24 cellular contexts compared by ENCODE assay signal in the genomic region with DNA sequence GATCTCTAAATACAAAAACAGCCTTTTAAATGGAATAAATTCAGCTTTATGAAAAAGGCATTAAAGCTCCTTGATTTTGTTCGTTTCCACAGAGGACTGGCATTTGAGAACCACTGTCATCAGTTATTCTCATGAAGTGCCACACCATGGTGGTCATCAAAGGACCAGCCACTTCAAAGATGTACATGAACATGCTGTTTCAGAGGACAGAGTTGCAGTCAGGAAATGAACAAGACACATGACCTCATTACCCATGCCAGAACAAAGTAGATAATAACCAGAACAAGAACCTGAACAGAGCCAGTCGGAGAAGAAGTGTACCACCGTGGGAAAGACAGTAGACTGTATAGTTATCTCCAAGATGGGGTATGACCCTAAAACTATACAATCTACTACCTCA.
A peak's percentile ranks its signal among the peaks of the same experiment; 100 is the strongest.
DNase-seq lines count a peak whose midpoint lies in the region; ATAC-seq and TF ChIP-seq lines count a peak whose summit lies in the region.
"Had no signal": no experiment of that assay in that cellular context is flagged by ENCODE, and none has a peak within 500 bp of the region (broad histone marks: within the 10 kb centered on the region; RNA-seq: fewer than 3 reads in every experiment).

No MANE protein-coding gene starts in this region.

- H3K36me3 Mint-ChIP-seq in activated T-cell treated with anti-CD3 and anti-CD28 coated beads, Interleukin-2, amount 50 U/mL, for 72 hours (ENCODE audit: insufficient read depth in 2 of 2) = peaks cover 21 to 47% of the 10 kb centered on the region in 2 donors
- peaks cover 88% of the 10 kb centered on the region for H3K36me3 Mint-ChIP-seq in CD4-positive, alpha-beta T cell (ENCODE audit: low read depth)
- H3K36me3 Mint-ChIP-seq in T-helper 17 cell (ENCODE audit: low read depth) = no peaks in the 10 kb centered on the region
- H3K36me3 Mint-ChIP-seq in stimulated activated naive B cell treated with anti-CD40 and anti-IgM and Interleukin-4, amounts not matched to agents 10 μg/mL and 1 μg/mL and 100 μg/mL, for 72 hours = peaks cover 19 to 40% of the 10 kb centered on the region in 2 donors

- H3K9me3 ChIP-seq in CD4-positive, alpha-beta T cell (ENCODE audit: control insufficient read depth, low read length) = no peaks in the 10 kb centered on the region
- no peaks in the 10 kb centered on the region for H3K9me3 ChIP-seq in T-helper 17 cell (ENCODE audit: control insufficient read depth, low read length, poor library complexity, severe bottlenecking)
- H3K9me3 ChIP-seq: A549; BLaER1 treated with 17β-estradiol and CSF1 and Interleukin-3, amounts not matched to agents 10 nM and 100 nM; MG63 had no signal

- no peak overlapping the region for H3K27ac ChIP-seq in CD4-positive, alpha-beta T cell (ENCODE audit: low read depth, low read length)
- H3K27ac ChIP-seq in coronary artery = no peak overlapping the region
- H3K27ac ChIP-seq: A549; BLaER1 treated with 17β-estradiol and CSF1 and Interleukin-3, amounts not matched to agents 10 nM and 100 nM had no signal

- H3K27me3 ChIP-seq in CD4-positive, alpha-beta T cell (ENCODE audit: control insufficient read depth, insufficient read depth, low read length) = no peaks in the 10 kb centered on the region
- H3K27me3 ChIP-seq: MG63 had no signal

- ATAC-seq in activated T-cell treated with anti-CD3 and anti-CD28 coated beads, Interleukin-2, amount 50 U/mL, for 72 hours (replicated peaks in 1 of 2) = no peak
- no peak for ATAC-seq in CD4-positive, alpha-beta T cell (ENCODE audit: poor library complexity)
- ATAC-seq in T-helper 17 cell = no peak
- no peak for ATAC-seq in stimulated activated naive B cell treated with anti-CD40 and anti-IgM and Interleukin-4, amounts not matched to agents 10 μg/mL and 1 μg/mL and 100 μg/mL, for 72 hours (replicated peaks)
- ATAC-seq in HG03280 (IDR thresholded peaks at IDR 0.05; ENCODE audit: unreplicated experiment) = no peak
- ATAC-seq: A549, PC-3 had no signal

- CTCF ChIA-PET in CD4-positive, alpha-beta T cell (lab: Charles Lee) = no interaction called here

- intact Hi-C loops in CD4-positive, alpha-beta T cell (cut with DNase I, micrococcal nuclease) = no loop called here

- POLR2A ChIA-PET in CD4-positive, alpha-beta T cell (lab: Charles Lee) = no interaction called here

- no peaks in the 10 kb centered on the region for H3K4me1 Mint-ChIP-seq in activated T-cell treated with anti-CD3 and anti-CD28 coated beads, Interleukin-2, amount 50 U/mL, for 72 hours (ENCODE audit: low read depth)
- H3K4me1 Mint-ChIP-seq in CD4-positive, alpha-beta T cell (ENCODE audit: low read depth) = no peaks in the 10 kb centered on the region
- no peaks in the 10 kb centered on the region for H3K4me1 Mint-ChIP-seq in T-helper 17 cell
- no peaks in the 10 kb centered on the region for H3K4me1 Mint-ChIP-seq in stimulated activated naive B cell treated with anti-CD40 and anti-IgM and Interleukin-4, amounts not matched to agents 10 μg/mL and 1 μg/mL and 100 μg/mL, for 72 hours
- H3K4me1 Mint-ChIP-seq: CD4-positive, alpha-beta memory T cell had no signal

- no peaks in the 10 kb centered on the region for H3K9me3 Mint-ChIP-seq in activated T-cell treated with anti-CD3 and anti-CD28 coated beads, Interleukin-2, amount 50 U/mL, for 72 hours
- no peaks in the 10 kb centered on the region for H3K9me3 Mint-ChIP-seq in CD4-positive, alpha-beta T cell
- no peaks in the 10 kb centered on the region for H3K9me3 Mint-ChIP-seq in stimulated activated naive B cell treated with anti-CD40 and anti-IgM and Interleukin-4, amounts not matched to agents 10 μg/mL and 1 μg/mL and 100 μg/mL, for 72 hours

- peak overlapping the region; percentile 11 for H3K27ac Mint-ChIP-seq in activated T-cell treated with anti-CD3 and anti-CD28 coated beads, Interleukin-2, amount 50 U/mL, for 72 hours
- peak overlapping the region; percentile 28 for H3K27ac Mint-ChIP-seq in CD4-positive, alpha-beta T cell
- H3K27ac Mint-ChIP-seq in T-helper 17 cell = peak overlapping the region; percentile 16
- H3K27ac Mint-ChIP-seq in stimulated activated naive B cell treated with anti-CD40 and anti-IgM and Interleukin-4, amounts not matched to agents 10 μg/mL and 1 μg/mL and 100 μg/mL, for 72 hours = no peak overlapping the region
- H3K27ac Mint-ChIP-seq: CD4-positive, alpha-beta memory T cell had no signal

- no peak overlapping the region for H3K4me3 Mint-ChIP-seq in activated T-cell treated with anti-CD3 and anti-CD28 coated beads, Interleukin-2, amount 50 U/mL, for 72 hours
- H3K4me3 Mint-ChIP-seq in CD4-positive, alpha-beta T cell = no peak overlapping the region
- H3K4me3 Mint-ChIP-seq in T-helper 17 cell = no peak overlapping the region
- no peak overlapping the region for H3K4me3 Mint-ChIP-seq in stimulated activated naive B cell treated with anti-CD40 and anti-IgM and Interleukin-4, amounts not matched to agents 10 μg/mL and 1 μg/mL and 100 μg/mL, for 72 hours
- H3K4me3 Mint-ChIP-seq: CD4-positive, alpha-beta memory T cell had no signal

- DNase-seq in activated T-cell treated with anti-CD3 and anti-CD28 coated beads, Interleukin-2, amount 50 U/mL, for 72 hours = no peak
- DNase-seq in activated T-cell treated with anti-CD3 and anti-CD28 coated beads for 4 hours (no peak), T-helper 17 cell (no peak), coronary artery (ENCODE audit: low spot score) (peak; percentile 28), T-helper 2 cell (no peak)
- no peak for DNase-seq in CD4-positive, alpha-beta T cell
- no peak for DNase-seq in stimulated activated naive B cell treated with anti-CD40 and anti-IgM and Interleukin-4, amounts not matched to agents 10 μg/mL and 1 μg/mL and 100 μg/mL, for 72 hours
- DNase-seq: AML-193; CD4-positive, alpha-beta memory T cell; COR-L47; DMS53; H7; IMR-90; KG1; MG63; NCI-H2029; NCI-H446; NCI-H524 treated with DMSO at 0.1 percent for 48 hours; NCI-H82; NK-92 treated with Interleukin-12 subunit alpha and Interleukin-12 subunit beta, amount 100 ng/mL, for 24 hours; PC-3 had no signal

- TF ChIP-seq CTCF in CD4-positive, alpha-beta T cell (IDR thresholded peaks at IDR 0.05) = no peak
- TF ChIP-seq CTCF in coronary artery (IDR thresholded peaks at IDR 0.05) = no peak

- H3K4me3 ChIP-seq in coronary artery = no peak overlapping the region
- H3K4me3 ChIP-seq: A549; BLaER1 treated with 17β-estradiol and CSF1 and Interleukin-3, amounts not matched to agents 10 nM and 100 nM; MG63 had no signal

- H3K27me3 Mint-ChIP-seq in activated T-cell treated with anti-CD3 and anti-CD28 coated beads, Interleukin-2, amount 50 U/mL, for 72 hours (ENCODE audit: low read depth) = no peaks in the 10 kb centered on the region
- no peaks in the 10 kb centered on the region for H3K27me3 Mint-ChIP-seq in CD4-positive, alpha-beta T cell
- no peaks in the 10 kb centered on the region for H3K27me3 Mint-ChIP-seq in T-helper 17 cell
- peaks cover 0 to 3% of the 10 kb centered on the region in 2 donors for H3K27me3 Mint-ChIP-seq in stimulated activated naive B cell treated with anti-CD40 and anti-IgM and Interleukin-4, amounts not matched to agents 10 μg/mL and 1 μg/mL and 100 μg/mL, for 72 hours
- H3K27me3 Mint-ChIP-seq: CD4-positive, alpha-beta memory T cell had no signal
